In the genomic region with DNA sequence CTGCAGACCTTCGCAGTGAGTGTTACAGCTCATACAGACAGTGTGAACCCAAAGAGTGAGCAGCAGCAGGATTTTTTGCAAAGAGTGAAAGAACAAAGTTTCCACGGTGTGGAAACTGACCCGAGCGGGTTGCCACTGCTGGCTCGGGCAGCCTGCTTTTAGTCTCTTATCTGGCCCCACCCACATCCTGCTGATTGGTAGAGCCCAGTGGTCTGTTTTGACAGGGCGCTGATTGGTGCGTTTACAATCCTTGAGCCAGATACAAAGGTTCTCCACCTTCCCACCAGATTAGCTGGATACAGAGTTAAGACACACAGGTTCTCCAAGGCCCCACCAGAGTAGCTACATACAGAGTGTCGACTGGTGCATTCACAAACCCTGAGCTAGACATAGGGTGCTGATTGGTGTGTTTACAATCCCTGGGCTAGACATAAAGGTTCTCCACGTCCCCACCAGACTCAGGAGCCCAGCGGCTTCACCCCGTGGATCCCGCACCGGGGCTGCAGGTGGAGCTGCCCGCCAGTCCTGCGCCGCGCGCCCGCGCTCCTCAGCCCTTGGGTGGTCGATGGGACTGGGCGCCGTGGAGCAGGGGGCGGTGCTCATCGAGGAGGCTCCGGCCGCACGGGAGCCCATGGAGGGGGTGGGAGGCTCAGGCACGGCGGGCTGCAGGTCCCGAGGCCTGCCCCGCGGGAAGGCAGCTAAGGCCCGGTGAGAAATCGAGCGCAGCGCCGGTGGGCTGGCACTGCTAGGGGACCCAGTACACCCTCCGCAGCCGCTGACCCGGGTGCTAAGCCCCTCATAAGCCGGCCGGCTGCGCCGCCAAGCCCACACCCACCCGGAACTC, we compare ENCODE assay signal across 1 cellular context.
TF ChIP-seq lines count a peak whose summit lies in the region.

No MANE protein-coding gene starts in this region.

TF ChIP-seq in HepG2, 621 proteins besides CTCF, POLR2A, EP300 and RAD21:
- TF ChIP-seq NFYB (CRISPR knock-in tag; IDR thresholded peaks at IDR 0.05) = peak; percentile 72
- TF ChIP-seq NFYC (CRISPR knock-in tag; IDR thresholded peaks at IDR 0.05) = peak; percentile 67
TF ChIP-seq in HepG2: peak in this region for 2; not testable (repeated sequence) for 619.
